In the genomic region with DNA sequence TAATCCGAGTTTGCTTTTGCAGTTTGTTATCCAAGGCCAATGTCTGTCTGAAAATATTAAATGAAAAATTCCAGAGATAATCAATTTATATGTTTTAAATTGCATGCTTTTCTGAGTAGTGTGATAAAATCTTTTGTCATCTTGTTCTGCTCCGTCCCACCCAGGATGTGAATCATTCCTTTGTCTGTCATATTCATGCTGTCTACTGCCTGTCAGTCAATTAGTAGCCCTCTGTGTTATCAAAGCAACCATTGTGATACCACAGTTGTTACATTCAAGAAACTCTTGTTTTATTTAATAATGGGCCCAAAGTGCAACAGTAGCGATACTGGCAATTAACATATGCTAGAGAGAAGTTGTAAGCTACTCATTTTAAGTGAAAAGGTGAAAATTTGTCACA, we compare ENCODE assay signal across 27 cellular contexts.
DNase-seq lines count a peak whose midpoint lies in the region; ATAC-seq and TF ChIP-seq lines count a peak whose summit lies in the region.
"Had no signal": no experiment of that assay in that cellular context is flagged by ENCODE, and none has a peak within 500 bp of the region (broad histone marks: within the 10 kb centered on the region; RNA-seq: fewer than 3 reads in every experiment).

No MANE protein-coding gene starts in this region.

- no peaks in the 10 kb centered on the region for H3K36me3 ChIP-seq in tibial artery
- H3K36me3 ChIP-seq: ascending aorta, thyroid gland had no signal

- H3K27me3 Mint-ChIP-seq in activated CD8-positive, alpha-beta T cell treated with anti-CD3 and anti-CD28 coated beads, Interleukin-2, amount 10 ng/mL, durations not matched to agents 7 days and 5 days (ENCODE audit: low read depth): no peaks in the 10 kb centered on the region
- H3K27me3 Mint-ChIP-seq: activated naive CD8-positive, alpha-beta T cell treated with anti-CD3 and anti-CD28 coated beads, Interleukin-2, amount 10 ng/mL, durations not matched to agents 7 days and 5 days; CD4-positive, alpha-beta T cell; stimulated activated naive CD8-positive, alpha-beta T cell treated with anti-CD3 and anti-CD28 coated beads, Interleukin-15, amount 100 ng/mL, for 72 hours had no signal

- H3K4me1 Mint-ChIP-seq in activated CD8-positive, alpha-beta T cell treated with anti-CD3 and anti-CD28 coated beads, Interleukin-2, amount 10 ng/mL, durations not matched to agents 7 days and 5 days (ENCODE audit: low read depth): no peaks in the 10 kb centered on the region
- H3K4me1 Mint-ChIP-seq: activated naive CD8-positive, alpha-beta T cell treated with anti-CD3 and anti-CD28 coated beads, Interleukin-2, amount 10 ng/mL, durations not matched to agents 7 days and 5 days; natural killer cell; stimulated activated naive CD8-positive, alpha-beta T cell treated with anti-CD3 and anti-CD28 coated beads, Interleukin-15, amount 100 ng/mL, for 72 hours had no signal

- POLR2A ChIA-PET in RWPE1 (lab: Yijun Ruan, JAX; ENCODE audit: low non-redundant PET): no interaction called here
- POLR2A ChIA-PET in activated CD8-positive, alpha-beta T cell treated with anti-CD3 and anti-CD28 coated beads, Interleukin-2, amount 10 ng/mL, durations not matched to agents 7 days and 5 days (lab: Charles Lee): no interaction called here

- H3K9me3 ChIP-seq in tibial artery: no peaks in the 10 kb centered on the region
- H3K9me3 ChIP-seq: ascending aorta, thyroid gland had no signal

- H3K4me1 ChIP-seq in tibial artery: no peaks in the 10 kb centered on the region
- H3K4me1 ChIP-seq: ascending aorta, thyroid gland had no signal

- TF ChIP-seq CTCF in RWPE1 (conservative IDR thresholded peaks at IDR 0.05; ENCODE audit: low read depth) (no peak), epithelial cell of esophagus (IDR thresholded peaks at IDR 0.05; ENCODE audit: insufficient read depth, low read depth, low read length, missing control alignments) (no peak), tibial artery (IDR thresholded peaks at IDR 0.05) (no peak)

- H3K27ac ChIP-seq in RWPE1 (no peak overlapping the region), tibial artery (no peak overlapping the region)
- H3K27ac ChIP-seq: 22Rv1, ascending aorta, skin epidermis, thyroid gland had no signal

- CTCF ChIA-PET in RWPE1 (lab: Yijun Ruan, JAX): interaction anchor here (0.7 kb wide), 1 partner anchor 39 kb away, joined by 5 read pairs; no protein-coding TSS in a partner anchor
- CTCF ChIA-PET in activated CD8-positive, alpha-beta T cell treated with anti-CD3 and anti-CD28 coated beads, Interleukin-2, amount 10 ng/mL, durations not matched to agents 7 days and 5 days (lab: Charles Lee): no interaction called here

- H3K4me3 ChIP-seq in epithelial cell of esophagus (ENCODE audit: low read length): no peak overlapping the region
- no peak overlapping the region for H3K4me3 ChIP-seq in tibial artery
- H3K4me3 ChIP-seq: ascending aorta, skin epidermis, thyroid gland had no signal

- no peak overlapping the region for H3K4me3 Mint-ChIP-seq in activated CD8-positive, alpha-beta T cell treated with anti-CD3 and anti-CD28 coated beads, Interleukin-2, amount 10 ng/mL, durations not matched to agents 7 days and 5 days
- H3K4me3 Mint-ChIP-seq: activated naive CD8-positive, alpha-beta T cell treated with anti-CD3 and anti-CD28 coated beads, Interleukin-2, amount 10 ng/mL, durations not matched to agents 7 days and 5 days; CD4-positive, alpha-beta T cell; natural killer cell; stimulated activated naive CD8-positive, alpha-beta T cell treated with anti-CD3 and anti-CD28 coated beads, Interleukin-15, amount 100 ng/mL, for 72 hours; T-helper 1 cell treated with Interleukin-12 subunit alpha and Interleukin-12 subunit beta and Interleukin-4 antibody, amounts not matched to agents 30 μg/mL and 1 μg/mL, for 36 hours had no signal

- H3K36me3 Mint-ChIP-seq in activated CD8-positive, alpha-beta T cell treated with anti-CD3 and anti-CD28 coated beads, Interleukin-2, amount 10 ng/mL, durations not matched to agents 7 days and 5 days (ENCODE audit: low read depth): no peaks in the 10 kb centered on the region
- H3K36me3 Mint-ChIP-seq: activated naive CD8-positive, alpha-beta T cell treated with anti-CD3 and anti-CD28 coated beads, Interleukin-2, amount 10 ng/mL, durations not matched to agents 7 days and 5 days; natural killer cell had no signal

- H3K27me3 ChIP-seq in tibial artery: no peaks in the 10 kb centered on the region
- H3K27me3 ChIP-seq: ascending aorta, thyroid gland had no signal

- DNase-seq in DMS53 (lab: John Stamatoyannopoulos, UW) (peak; percentile 24), DMS53 treated with DMSO at 0.1 percent for 48 hours (lab: John Stamatoyannopoulos, UW; ENCODE audit: unreplicated experiment) (no peak), RWPE1 (ENCODE audit: low spot score) (peak; percentile 29), epithelial cell of esophagus (ENCODE audit: low read depth) (peak; percentile 65), putamen (ENCODE audit: low spot score) (peak; percentile 11), tibial artery (no peak)
- no peak for DNase-seq in activated CD8-positive, alpha-beta T cell treated with anti-CD3 and anti-CD28 coated beads, Interleukin-2, amount 10 ng/mL, durations not matched to agents 7 days and 5 days
- DNase-seq in activated CD4-positive, alpha-beta T cell treated with anti-CD3 and anti-CD28 coated beads, Interleukin-2, amount 50 U/mL, for 4 hours: no peak
- DNase-seq: activated CD4-positive, alpha-beta T cell treated with anti-CD3 and anti-CD28 coated beads for 1 hour; activated CD8-positive, alpha-beta memory T cell treated with anti-CD3 and anti-CD28 coated beads for 24 hours; activated effector memory CD4-positive, alpha-beta T cell treated with anti-CD3 and anti-CD28 coated beads, Interleukin-2, amount 50 U/mL, for 16 hours; activated naive CD8-positive, alpha-beta T cell treated with anti-CD3 and anti-CD28 coated beads, Interleukin-2, amount 10 ng/mL, durations not matched to agents 7 days and 5 days; CD4-positive, alpha-beta T cell; H7; kidney; natural killer cell; NCI-H1417; NCI-H2081 treated with DMSO at 0.1 percent for 48 hours; NCI-H345; NCI-H748 treated with DMSO at 0.1 percent for 48 hours; Right ventricle myocardium superior; stimulated activated naive CD8-positive, alpha-beta T cell treated with anti-CD3 and anti-CD28 coated beads, Interleukin-15, amount 100 ng/mL, for 72 hours; thyroid gland had no signal

- no peak overlapping the region for H3K27ac Mint-ChIP-seq in activated CD8-positive, alpha-beta T cell treated with anti-CD3 and anti-CD28 coated beads, Interleukin-2, amount 10 ng/mL, durations not matched to agents 7 days and 5 days
- H3K27ac Mint-ChIP-seq: activated naive CD8-positive, alpha-beta T cell treated with anti-CD3 and anti-CD28 coated beads, Interleukin-2, amount 10 ng/mL, durations not matched to agents 7 days and 5 days; CD4-positive, alpha-beta T cell; natural killer cell; stimulated activated naive CD8-positive, alpha-beta T cell treated with anti-CD3 and anti-CD28 coated beads, Interleukin-15, amount 100 ng/mL, for 72 hours; T-helper 1 cell treated with Interleukin-12 subunit alpha and Interleukin-12 subunit beta and Interleukin-4 antibody, amounts not matched to agents 30 μg/mL and 1 μg/mL, for 36 hours had no signal

- intact Hi-C loops in tibial artery (cut with DNase I; ENCODE audit: low total_unique reads): no loop called here

- ATAC-seq in activated CD8-positive, alpha-beta T cell treated with anti-CD3 and anti-CD28 coated beads, Interleukin-2, amount 10 ng/mL, durations not matched to agents 7 days and 5 days: no peak
- ATAC-seq: natural killer cell; stimulated activated naive CD8-positive, alpha-beta T cell treated with anti-CD3 and anti-CD28 coated beads, Interleukin-15, amount 100 ng/mL, for 72 hours had no signal

- peaks cover 6% of the 10 kb centered on the region for H3K9me3 Mint-ChIP-seq in activated CD8-positive, alpha-beta T cell treated with anti-CD3 and anti-CD28 coated beads, Interleukin-2, amount 10 ng/mL, durations not matched to agents 7 days and 5 days (ENCODE audit: insufficient read depth)
- H3K9me3 Mint-ChIP-seq: T-helper 1 cell treated with Interleukin-12 subunit alpha and Interleukin-12 subunit beta and Interleukin-4 antibody, amounts not matched to agents 30 μg/mL and 1 μg/mL, for 36 hours had no signal

Comparison
In these comparisons a context has a peak if more than half of its experiments do, and no peak if none do; other contexts are left out.
1. DNase-seq: peak in DMS53 (single experiment), RWPE1 (single experiment), epithelial cell of esophagus (single experiment) and putamen (single experiment); none in DMS53 treated with DMSO at 0.1 percent for 48 hours (single experiment), activated CD8-positive, alpha-beta T cell treated with anti-CD3 and anti-CD28 coated beads, Interleukin-2, amount 10 ng/mL, durations not matched to agents 7 days and 5 days (single experiment), tibial artery (0 of 2) and activated CD4-positive, alpha-beta T cell treated with anti-CD3 and anti-CD28 coated beads, Interleukin-2, amount 50 U/mL, for 4 hours (0 of 2).